Comparison of ENCODE assay signal across 8 cellular contexts in the genomic region with DNA sequence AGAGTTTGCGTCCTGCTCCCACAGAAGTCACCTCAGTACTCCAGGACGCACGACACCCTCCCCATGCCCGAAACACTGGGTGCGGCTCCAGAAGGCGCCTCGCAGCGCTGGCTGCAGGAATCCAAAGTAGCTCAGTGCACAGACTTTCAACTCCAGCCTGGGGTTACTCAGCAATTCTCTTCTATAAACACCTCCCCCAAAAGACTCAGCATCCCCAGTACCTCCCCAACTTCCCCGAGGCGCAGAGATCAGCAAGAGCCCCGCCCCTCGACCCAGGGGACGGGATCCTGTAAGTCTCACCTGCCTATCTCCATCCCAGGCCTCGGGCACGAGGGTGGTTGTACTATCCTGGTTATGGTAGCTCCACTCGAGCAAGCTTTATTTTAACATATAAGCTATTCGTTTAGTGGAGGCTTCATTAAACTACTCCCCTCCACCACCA.
DNase-seq lines count a peak whose midpoint lies in the region; ATAC-seq, FAIRE-seq and TF ChIP-seq lines count a peak whose summit lies in the region.

No MANE protein-coding gene starts in this region.

- H3K27ac Mint-ChIP-seq in GM23338, result no peak overlapping the region; the same call in 1 of the 2 replicates

- no peak overlapping the region for H4K91ac ChIP-seq in trophoblast cell (ENCODE audit: low read depth, low read length)

- POLR2A ChIA-PET in endothelial cell of umbilical vein (lab: Charles Lee), result no interaction called here

- H2BK5ac ChIP-seq in trophoblast cell (ENCODE audit: low read depth, low read length, poor library complexity), result no peak overlapping the region

- no peak overlapping the region for H2BK120ac ChIP-seq in trophoblast cell (ENCODE audit: insufficient read depth, low read length, poor library complexity)

- no peak overlapping the region for H3K23ac ChIP-seq in trophoblast cell (ENCODE audit: low read length)

- H2AK5ac ChIP-seq in trophoblast cell (ENCODE audit: low read length), result no peak overlapping the region

- peak overlapping the region; percentile 67 for H3K9ac ChIP-seq in endothelial cell of umbilical vein (replicated peaks; ENCODE audit: extremely low read depth, insufficient read depth, low read length)
- H3K9ac ChIP-seq in trophoblast cell (ENCODE audit: low read length), result no peak overlapping the region

- intact Hi-C loops in endothelial cell of umbilical vein (cut with micrococcal nuclease) (no loop called here), uterus (cut with DNase I; ENCODE audit: low total_unique reads) (no loop called here)

- peak; percentile 12 for FAIRE-seq in endothelial cell of umbilical vein (lab: Jason Lieb, UNC)

- H3K9me2 ChIP-seq in GM23338 (ENCODE audit: insufficient read depth), result no peaks in the 10 kb centered on the region

- peaks cover 24% of the 10 kb centered on the region for H3K4me1 Mint-ChIP-seq in GM23338

- H3K18ac ChIP-seq in trophoblast cell (ENCODE audit: low read length), result no peak overlapping the region

- no peaks in the 10 kb centered on the region for H3K9me1 ChIP-seq in endothelial cell of umbilical vein (replicated peaks; ENCODE audit: control insufficient read depth, extremely low read depth, insufficient read depth, low read length)

- WGBS in trophoblast cell (ENCODE audit: extremely low coverage, insufficient coverage, insufficient read length), result no CpG with 5 or more reads among the region's 17 CpGs

- BruUV-seq in endothelial cell of umbilical vein (replicated peaks; lab: Mats Ljungman, UMichigan), result no TSS peak

- H3K14ac ChIP-seq in trophoblast cell (ENCODE audit: low read length), result no peak overlapping the region

- CTCF ChIA-PET in endothelial cell of umbilical vein (lab: Charles Lee), result interaction anchor here (1.3 to 2.9 kb wide), 5 partner anchors 22 to 407 kb away, joined by 3 to 18 read pairs (median 4); no protein-coding TSS in a partner anchor

- H3K27me3 Mint-ChIP-seq in GM23338 (ENCODE audit: insufficient read depth, low read depth, poor library complexity), result peaks cover 51% of the 10 kb centered on the region

- H4K8ac ChIP-seq in trophoblast cell (ENCODE audit: low read depth, low read length), result no peak overlapping the region

- peak overlapping the region; percentile 87 for H3K4me2 ChIP-seq in GM23338
- H3K4me2 ChIP-seq in endothelial cell of umbilical vein (ENCODE audit: insufficient read depth, low read length), result peak overlapping the region; percentile 84
- peak overlapping the region; percentile 78 for H3K4me2 ChIP-seq in trophoblast cell (ENCODE audit: low read length)

- H3K79me2 ChIP-seq in GM23338 (replicated peaks; ENCODE audit: insufficient read depth) (no peaks in the 10 kb centered on the region), endothelial cell of umbilical vein (ENCODE audit: control insufficient read depth, insufficient read depth, low read length) (peaks cover 41% of the 10 kb centered on the region), trophoblast cell (ENCODE audit: control insufficient read depth, insufficient read depth, low read length, poor library complexity) (no peaks in the 10 kb centered on the region)

- H3K9me3 ChIP-seq in endothelial cell of umbilical vein (replicated peaks; ENCODE audit: control insufficient read depth, insufficient read depth, low read length) (no peaks in the 10 kb centered on the region), trophoblast cell (ENCODE audit: insufficient read depth, low read depth, low read length) (peaks cover 2% of the 10 kb centered on the region), uterus (no peaks in the 10 kb centered on the region)

- H3K27ac ChIP-seq in GM23338 (ENCODE audit: low read depth) (0 out of 2 replicates have a peak overlapping the region, but pooled peaks have one; percentile 27), endothelial cell of umbilical vein (ENCODE audit: insufficient read depth, low read depth, low read length) (peak overlapping the region; percentile 42), trophoblast cell (ENCODE audit: low read depth, low read length) (no peak overlapping the region), uterus (no peak overlapping the region)

- peak; percentile 82 for DNase-seq in GM23338 (ENCODE audit: low spot score)
- peak; percentile 58 for DNase-seq in SIG-M5 (lab: John Stamatoyannopoulos, UW)
- peak; percentile 30 for DNase-seq in endothelial cell of umbilical vein (ENCODE audit: low read depth, low spot score)
- DNase-seq in trophoblast cell, result no peak
- no peak for DNase-seq in HuH-7.5 (ENCODE audit: low spot score)
- no peak for DNase-seq in uterus

- H3K4me1 ChIP-seq in GM23338 (ENCODE audit: insufficient read depth) (peaks cover 27% of the 10 kb centered on the region), endothelial cell of umbilical vein (ENCODE audit: control insufficient read depth, extremely low read depth, insufficient read depth, low read length) (peaks cover 26% of the 10 kb centered on the region), trophoblast cell (ENCODE audit: control insufficient read depth in 1 of 2, insufficient read depth in 2 of 2, low read length in 2 of 2) (peaks cover 20 to 25% of the 10 kb centered on the region in 2 experiments), uterus (peaks cover 0 to 16% of the 10 kb centered on the region in 2 donors)

- peaks cover 31% of the 10 kb centered on the region; the same call in 1 of the 2 replicates for H3F3A ChIP-seq in GM23338 (replicated peaks; ENCODE audit: low read depth)

- dilution Hi-C loops in endothelial cell of umbilical vein (cut with MboI; ENCODE audit: extremely low pct_ligation_motif_present, low sequenced_read_pairs), result no loop called here

- TF ChIP-seq POLR2A in endothelial cell of umbilical vein (IDR thresholded peaks at IDR 0.05; ENCODE audit: low read depth, low read length) (no peak), uterus (IDR thresholded peaks at IDR 0.05) (no peak)

- peak overlapping the region; percentile 88 for H3K4me3 Mint-ChIP-seq in GM23338

- no peaks in the 10 kb centered on the region for H3K79me1 ChIP-seq in trophoblast cell (ENCODE audit: low read length)

- H3K36me3 ChIP-seq in GM23338 (ENCODE audit: insufficient read depth) (no peaks in the 10 kb centered on the region), endothelial cell of umbilical vein (ENCODE audit: control insufficient read depth in 2 of 2, extremely low read depth in 1 of 2, insufficient read depth in 2 of 2, low read length in 2 of 2) (no peaks in the 10 kb centered on the region), trophoblast cell (ENCODE audit: control insufficient read depth in 1 of 2, insufficient read depth in 2 of 2, low read length in 2 of 2) (no peaks in the 10 kb centered on the region), uterus (no peaks in the 10 kb centered on the region)

- H2BK12ac ChIP-seq in trophoblast cell (ENCODE audit: low read length), result no peak overlapping the region

- no peak overlapping the region for H4K12ac ChIP-seq in trophoblast cell (ENCODE audit: low read depth, low read length)

- peaks cover 13% of the 10 kb centered on the region for H4K20me1 ChIP-seq in GM23338 (replicated peaks; ENCODE audit: insufficient read depth)
- H4K20me1 ChIP-seq in endothelial cell of umbilical vein (replicated peaks; ENCODE audit: control insufficient read depth, extremely low read depth, insufficient read depth, low read length), result no peaks in the 10 kb centered on the region

- TF ChIP-seq CTCF in GM23338 (conservative IDR thresholded peaks at IDR 0.05; ENCODE audit: low read depth in 2 of 2), result no peak
- TF ChIP-seq CTCF in endothelial cell of umbilical vein (IDR thresholded peaks at IDR 0.05; ENCODE audit: extremely low read depth in 1 of 2, insufficient read depth in 1 of 2, low read depth in 1 of 2, low read length in 2 of 2), result no peak
- TF ChIP-seq CTCF in uterus (IDR thresholded peaks at IDR 0.05), result no peak

- peak; percentile 10 for ATAC-seq in GM23338
- no peak for ATAC-seq in HG02852 (IDR thresholded peaks at IDR 0.05; ENCODE audit: unreplicated experiment)
- no peak for ATAC-seq in GM21737 (IDR thresholded peaks at IDR 0.05; ENCODE audit: unreplicated experiment)

- no peak overlapping the region for H3K4ac ChIP-seq in trophoblast cell (ENCODE audit: low read depth, low read length)

- no peaks in the 10 kb centered on the region for H3K9me3 Mint-ChIP-seq in GM23338

- H3K27me3 ChIP-seq in GM23338 (ENCODE audit: insufficient read depth) (peaks cover 78% of the 10 kb centered on the region), endothelial cell of umbilical vein (ENCODE audit: control insufficient read depth in 2 of 2, insufficient read depth in 2 of 2, low read length in 2 of 2) (no peaks in the 10 kb centered on the region), trophoblast cell (ENCODE audit: insufficient read depth, low read length) (peaks cover 42% of the 10 kb centered on the region), uterus (peaks cover 8 to 10% of the 10 kb centered on the region in 2 donors)

- H3K36me3 Mint-ChIP-seq in GM23338 (ENCODE audit: low read depth), result 0 out of 3 replicates have a peak, but pooled peaks cover 3% of the 10 kb centered on the region

- H2AFZ ChIP-seq in GM23338 (peak overlapping the region; percentile 60), endothelial cell of umbilical vein (ENCODE audit: low read depth, low read length) (peak overlapping the region; percentile 35), trophoblast cell (ENCODE audit: insufficient read depth, low read length, poor library complexity) (peak overlapping the region; percentile 28)

- peak overlapping the region; percentile 84 for H3K4me3 ChIP-seq in GM23338
- H3K4me3 ChIP-seq in endothelial cell of umbilical vein (replicated peaks in 1 of 3; ENCODE audit: insufficient read depth in 1 of 3, low read depth in 1 of 3, low read length in 3 of 3), result peak overlapping the region; percentile 43 to 71 (median 64)
- H3K4me3 ChIP-seq in trophoblast cell (ENCODE audit: low read depth, low read length), result no peak overlapping the region
- no peak overlapping the region for H3K4me3 ChIP-seq in uterus

TF ChIP-seq in GM23338, 12 proteins besides CTCF, POLR2A, EP300 and RAD21 (continues in another document):
- TF ChIP-seq POLR2AphosphoS5 (IDR thresholded peaks at IDR 0.05; ENCODE audit: low read depth), result no peak

TF ChIP-seq in endothelial cell of umbilical vein, 7 proteins besides CTCF, POLR2A, EP300 and RAD21:
- no peak for TF ChIP-seq JUN (IDR thresholded peaks at IDR 0.05; ENCODE audit: borderline replicate concordance, insufficient read depth, insufficient read length, low read depth)
- no peak for TF ChIP-seq FOS (IDR thresholded peaks at IDR 0.05; ENCODE audit: borderline replicate concordance, insufficient read depth, low read length)
- TF ChIP-seq EZH2 (IDR thresholded peaks at IDR 0.05; ENCODE audit: borderline replicate concordance, low read depth, low read length, severe bottlenecking), result no peak
- TF ChIP-seq GATA2 (IDR thresholded peaks at IDR 0.05; ENCODE audit: insufficient read depth, insufficient read length, low read depth, low read length), result no peak
- no peak for TF ChIP-seq POLR2AphosphoS5 (IDR thresholded peaks at IDR 0.05; ENCODE audit: insufficient read depth, low read depth, low read length)
- no peak for TF ChIP-seq MAX (IDR thresholded peaks at IDR 0.05; ENCODE audit: insufficient read depth, insufficient read length)
- TF ChIP-seq MYC (IDR thresholded peaks at IDR 0.05; ENCODE audit: low read depth, low read length), result no peak

Comparison
In these comparisons a context has a peak if more than half of its experiments do, and no peak if none do; other contexts are left out.
1. DNase-seq: peak in GM23338 (single experiment), SIG-M5 (single experiment) and endothelial cell of umbilical vein (single experiment); none in trophoblast cell (0 of 2), HuH-7.5 (single experiment) and uterus (0 of 2).
2. H3K27ac ChIP-seq: peak in GM23338 (single experiment) and endothelial cell of umbilical vein (single experiment); none in trophoblast cell (single experiment) and uterus (0 of 2).
3. H3K4me3 ChIP-seq: peak in GM23338 (single experiment) and endothelial cell of umbilical vein (3 of 3); none in trophoblast cell (single experiment) and uterus (0 of 2).
4. Peak in every context shown above with its lines, with median percentiles within 50 percentile points of each other: H2AFZ ChIP-seq and H3K4me2 ChIP-seq.